Comparison of ENCODE assay signal across 1 cellular context in the genomic region with DNA sequence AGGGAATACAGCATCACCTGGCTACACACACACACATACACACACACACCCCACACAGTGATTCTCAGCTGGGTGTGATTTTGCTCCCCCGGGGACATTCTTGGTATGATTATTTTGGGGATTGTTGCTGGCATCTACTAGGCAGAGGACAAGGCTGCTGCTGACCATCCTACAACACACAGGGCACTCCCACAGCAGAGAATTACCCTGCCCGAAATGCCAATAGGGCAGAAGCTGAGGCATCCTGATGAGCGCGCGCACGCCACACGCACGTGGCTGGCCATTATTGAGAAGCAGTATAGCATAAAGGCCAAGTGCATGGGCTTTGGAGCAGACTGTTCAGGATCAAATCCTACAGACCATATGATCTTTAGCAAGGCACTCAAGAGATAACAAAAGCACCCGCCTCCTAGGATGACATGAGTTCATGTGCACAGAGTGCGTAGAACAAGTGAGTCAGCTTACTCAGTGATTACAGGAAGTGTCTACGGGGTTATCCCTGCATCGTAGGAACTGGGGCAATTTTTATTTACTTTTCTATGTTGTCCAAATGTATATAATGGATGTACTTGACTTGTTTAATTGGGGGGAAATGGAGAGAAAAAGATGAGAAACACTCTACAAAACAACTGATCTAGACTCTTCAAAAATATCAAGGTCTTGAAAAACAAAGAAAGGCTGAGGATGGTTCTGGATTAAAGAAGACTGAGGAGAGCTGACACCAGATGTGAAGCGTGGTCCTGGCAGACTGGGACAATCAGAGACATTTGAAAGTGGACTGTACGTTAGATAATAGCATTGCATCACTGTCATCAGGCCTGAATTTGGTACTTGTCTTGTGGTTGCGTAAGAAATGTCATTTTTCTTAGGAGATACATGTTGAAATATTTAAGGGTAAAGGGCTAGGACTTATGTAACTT.
A peak's percentile ranks its signal among the peaks of the same experiment; 100 is the strongest.
TF ChIP-seq lines count a peak whose summit lies in the region.

No MANE protein-coding gene starts in this region.

TF ChIP-seq in K562, 482 proteins besides CTCF, POLR2A, EP300 and RAD21 (continued from another document and continues in another):
- TF ChIP-seq, protein P1, sequence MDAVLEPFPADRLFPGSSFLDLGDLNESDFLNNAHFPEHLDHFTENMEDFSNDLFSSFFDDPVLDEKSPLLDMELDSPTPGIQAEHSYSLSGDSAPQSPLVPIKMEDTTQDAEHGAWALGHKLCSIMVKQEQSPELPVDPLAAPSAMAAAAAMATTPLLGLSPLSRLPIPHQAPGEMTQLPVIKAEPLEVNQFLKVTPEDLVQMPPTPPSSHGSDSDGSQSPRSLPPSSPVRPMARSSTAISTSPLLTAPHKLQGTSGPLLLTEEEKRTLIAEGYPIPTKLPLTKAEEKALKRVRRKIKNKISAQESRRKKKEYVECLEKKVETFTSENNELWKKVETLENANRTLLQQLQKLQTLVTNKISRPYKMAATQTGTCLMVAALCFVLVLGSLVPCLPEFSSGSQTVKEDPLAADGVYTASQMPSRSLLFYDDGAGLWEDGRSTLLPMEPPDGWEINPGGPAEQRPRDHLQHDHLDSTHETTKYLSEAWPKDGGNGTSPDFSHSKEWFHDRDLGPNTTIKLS (IDR thresholded peaks at IDR 0.05; ENCODE audit: borderline replicate concordance, low read depth), result no peak; the same call in 1 of the 2 replicates
- no peak for TF ChIP-seq GABPB2 (CRISPR knock-in tag; conservative IDR thresholded peaks at IDR 0.05)
- TF ChIP-seq ZNF324 (CRISPR knock-in tag; IDR thresholded peaks at IDR 0.05), result no peak
- TF ChIP-seq NCOR1 (IDR thresholded peaks at IDR 0.05), result peak; percentile 80
- TF ChIP-seq, protein P2, sequence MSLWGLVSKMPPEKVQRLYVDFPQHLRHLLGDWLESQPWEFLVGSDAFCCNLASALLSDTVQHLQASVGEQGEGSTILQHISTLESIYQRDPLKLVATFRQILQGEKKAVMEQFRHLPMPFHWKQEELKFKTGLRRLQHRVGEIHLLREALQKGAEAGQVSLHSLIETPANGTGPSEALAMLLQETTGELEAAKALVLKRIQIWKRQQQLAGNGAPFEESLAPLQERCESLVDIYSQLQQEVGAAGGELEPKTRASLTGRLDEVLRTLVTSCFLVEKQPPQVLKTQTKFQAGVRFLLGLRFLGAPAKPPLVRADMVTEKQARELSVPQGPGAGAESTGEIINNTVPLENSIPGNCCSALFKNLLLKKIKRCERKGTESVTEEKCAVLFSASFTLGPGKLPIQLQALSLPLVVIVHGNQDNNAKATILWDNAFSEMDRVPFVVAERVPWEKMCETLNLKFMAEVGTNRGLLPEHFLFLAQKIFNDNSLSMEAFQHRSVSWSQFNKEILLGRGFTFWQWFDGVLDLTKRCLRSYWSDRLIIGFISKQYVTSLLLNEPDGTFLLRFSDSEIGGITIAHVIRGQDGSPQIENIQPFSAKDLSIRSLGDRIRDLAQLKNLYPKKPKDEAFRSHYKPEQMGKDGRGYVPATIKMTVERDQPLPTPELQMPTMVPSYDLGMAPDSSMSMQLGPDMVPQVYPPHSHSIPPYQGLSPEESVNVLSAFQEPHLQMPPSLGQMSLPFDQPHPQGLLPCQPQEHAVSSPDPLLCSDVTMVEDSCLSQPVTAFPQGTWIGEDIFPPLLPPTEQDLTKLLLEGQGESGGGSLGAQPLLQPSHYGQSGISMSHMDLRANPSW (CRISPR knock-in tag; IDR thresholded peaks at IDR 0.05), result 0 out of 2 replicates have a peak, but pooled peaks have one; percentile 52
- 0 out of 2 replicates have a peak, but pooled peaks have one; percentile 17 for TF ChIP-seq ZNF41 (CRISPR knock-in tag; conservative IDR thresholded peaks at IDR 0.05)
- no peak for TF ChIP-seq RBM22 (IDR thresholded peaks at IDR 0.05; ENCODE audit: low read depth, low read length, poor library complexity, severe bottlenecking)
- TF ChIP-seq ZNF75A (CRISPR knock-in tag; IDR thresholded peaks at IDR 0.05), result no peak
- TF ChIP-seq, protein P3, sequence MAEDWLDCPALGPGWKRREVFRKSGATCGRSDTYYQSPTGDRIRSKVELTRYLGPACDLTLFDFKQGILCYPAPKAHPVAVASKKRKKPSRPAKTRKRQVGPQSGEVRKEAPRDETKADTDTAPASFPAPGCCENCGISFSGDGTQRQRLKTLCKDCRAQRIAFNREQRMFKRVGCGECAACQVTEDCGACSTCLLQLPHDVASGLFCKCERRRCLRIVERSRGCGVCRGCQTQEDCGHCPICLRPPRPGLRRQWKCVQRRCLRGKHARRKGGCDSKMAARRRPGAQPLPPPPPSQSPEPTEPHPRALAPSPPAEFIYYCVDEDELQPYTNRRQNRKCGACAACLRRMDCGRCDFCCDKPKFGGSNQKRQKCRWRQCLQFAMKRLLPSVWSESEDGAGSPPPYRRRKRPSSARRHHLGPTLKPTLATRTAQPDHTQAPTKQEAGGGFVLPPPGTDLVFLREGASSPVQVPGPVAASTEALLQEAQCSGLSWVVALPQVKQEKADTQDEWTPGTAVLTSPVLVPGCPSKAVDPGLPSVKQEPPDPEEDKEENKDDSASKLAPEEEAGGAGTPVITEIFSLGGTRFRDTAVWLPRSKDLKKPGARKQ (CRISPR knock-in tag; IDR thresholded peaks at IDR 0.05), result no peak
- TF ChIP-seq ZNF316 (IDR thresholded peaks at IDR 0.05), result peak; percentile 82
- TF ChIP-seq, protein P4, sequence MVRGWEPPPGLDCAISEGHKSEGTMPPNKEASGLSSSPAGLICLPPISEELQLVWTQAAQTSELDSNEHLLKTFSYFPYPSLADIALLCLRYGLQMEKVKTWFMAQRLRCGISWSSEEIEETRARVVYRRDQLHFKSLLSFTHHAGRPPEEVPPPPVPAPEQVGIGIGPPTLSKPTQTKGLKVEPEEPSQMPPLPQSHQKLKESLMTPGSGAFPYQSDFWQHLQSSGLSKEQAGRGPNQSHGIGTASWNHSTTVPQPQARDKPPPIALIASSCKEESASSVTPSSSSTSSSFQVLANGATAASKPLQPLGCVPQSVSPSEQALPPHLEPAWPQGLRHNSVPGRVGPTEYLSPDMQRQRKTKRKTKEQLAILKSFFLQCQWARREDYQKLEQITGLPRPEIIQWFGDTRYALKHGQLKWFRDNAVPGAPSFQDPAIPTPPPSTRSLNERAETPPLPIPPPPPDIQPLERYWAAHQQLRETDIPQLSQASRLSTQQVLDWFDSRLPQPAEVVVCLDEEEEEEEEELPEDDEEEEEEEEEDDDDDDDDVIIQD (CRISPR knock-in tag; IDR thresholded peaks at IDR 0.05), result no peak
- TF ChIP-seq ATF7 (IDR thresholded peaks at IDR 0.05), result peak; percentile 89
- TF ChIP-seq CEBPB (tag; IDR thresholded peaks at IDR 0.05), result peak; percentile 99
- TF ChIP-seq MAZ (CRISPR knock-in tag; conservative IDR thresholded peaks at IDR 0.05 in 1 of 2, IDR thresholded peaks at IDR 0.05 in 1 of 2), result no peak; a peak in 1 of 4 replicates
- TF ChIP-seq, protein P5, sequence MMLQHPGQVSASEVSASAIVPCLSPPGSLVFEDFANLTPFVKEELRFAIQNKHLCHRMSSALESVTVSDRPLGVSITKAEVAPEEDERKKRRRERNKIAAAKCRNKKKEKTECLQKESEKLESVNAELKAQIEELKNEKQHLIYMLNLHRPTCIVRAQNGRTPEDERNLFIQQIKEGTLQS (IDR thresholded peaks at IDR 0.05), result peak; percentile 96
- TF ChIP-seq, protein P5 (CRISPR knock-in tag; conservative IDR thresholded peaks at IDR 0.05), result no peak; the same call in 1 of the 2 replicates
- TF ChIP-seq ARID1B (IDR thresholded peaks at IDR 0.05), result peak; percentile 81
- TF ChIP-seq HNRNPK (IDR thresholded peaks at IDR 0.05; ENCODE audit: low read depth, low read length, poor library complexity, severe bottlenecking), result no peak
- TF ChIP-seq RCOR1 (IDR thresholded peaks at IDR 0.05; ENCODE audit: borderline replicate concordance in 1 of 2, low read depth in 2 of 2, low read length in 2 of 2), result peak; percentile 63 to 90
- peak; percentile 83 for TF ChIP-seq TAF9B (IDR thresholded peaks at IDR 0.05; ENCODE audit: partially characterized antibody)
- TF ChIP-seq, protein P6, sequence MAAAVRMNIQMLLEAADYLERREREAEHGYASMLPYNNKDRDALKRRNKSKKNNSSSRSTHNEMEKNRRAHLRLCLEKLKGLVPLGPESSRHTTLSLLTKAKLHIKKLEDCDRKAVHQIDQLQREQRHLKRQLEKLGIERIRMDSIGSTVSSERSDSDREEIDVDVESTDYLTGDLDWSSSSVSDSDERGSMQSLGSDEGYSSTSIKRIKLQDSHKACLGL (CRISPR knock-in tag; IDR thresholded peaks at IDR 0.05; ENCODE audit: borderline replicate concordance, poor library complexity, severe bottlenecking), result peak; percentile 46
- TF ChIP-seq HDAC1 (IDR thresholded peaks at IDR 0.05), result peak in 1 of 2 experiments; percentile 87; a peak in 2 of 4 replicates
- TF ChIP-seq, protein P7, sequence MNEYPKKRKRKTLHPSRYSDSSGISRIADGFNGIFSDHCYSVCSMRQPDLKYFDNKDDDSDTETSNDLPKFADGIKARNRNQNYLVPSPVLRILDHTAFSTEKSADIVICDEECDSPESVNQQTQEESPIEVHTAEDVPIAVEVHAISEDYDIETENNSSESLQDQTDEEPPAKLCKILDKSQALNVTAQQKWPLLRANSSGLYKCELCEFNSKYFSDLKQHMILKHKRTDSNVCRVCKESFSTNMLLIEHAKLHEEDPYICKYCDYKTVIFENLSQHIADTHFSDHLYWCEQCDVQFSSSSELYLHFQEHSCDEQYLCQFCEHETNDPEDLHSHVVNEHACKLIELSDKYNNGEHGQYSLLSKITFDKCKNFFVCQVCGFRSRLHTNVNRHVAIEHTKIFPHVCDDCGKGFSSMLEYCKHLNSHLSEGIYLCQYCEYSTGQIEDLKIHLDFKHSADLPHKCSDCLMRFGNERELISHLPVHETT (CRISPR knock-in tag; conservative IDR thresholded peaks at IDR 0.05 in 1 of 2, IDR thresholded peaks at IDR 0.05 in 1 of 2), result peak in 1 of 2 experiments; percentile 72; a peak in 2 of 4 replicates
- TF ChIP-seq CHCHD3 (CRISPR knock-in tag; IDR thresholded peaks at IDR 0.05), result 0 out of 2 replicates have a peak, but pooled peaks have one; percentile 8
- TF ChIP-seq NR2F6 (CRISPR knock-in tag; IDR thresholded peaks at IDR 0.05), result no peak
- TF ChIP-seq TCFL5 (CRISPR knock-in tag; conservative IDR thresholded peaks at IDR 0.05), result peak; percentile 34; the same call in 1 of the 2 replicates
- peak; percentile 95 for TF ChIP-seq BHLHE40 (IDR thresholded peaks at IDR 0.05; ENCODE audit: low read length)
- TF ChIP-seq C11orf30 (IDR thresholded peaks at IDR 0.05; ENCODE audit: low read depth), result peak; percentile 83
- TF ChIP-seq CTBP1 (IDR thresholded peaks at IDR 0.05; ENCODE audit: borderline replicate concordance), result peak; percentile 79; the same call in 1 of the 2 replicates
- no peak for TF ChIP-seq STAT5B (CRISPR knock-in tag; IDR thresholded peaks at IDR 0.05)
- TF ChIP-seq ZNF197 (CRISPR knock-in tag; IDR thresholded peaks at IDR 0.05; ENCODE audit: low read depth), result peak; percentile 37; the same call in 1 of the 2 replicates
- TF ChIP-seq LEF1 (IDR thresholded peaks at IDR 0.05), result peak; percentile 83
- TF ChIP-seq ARNT (IDR thresholded peaks at IDR 0.05), result peak in 1 of 2 experiments; percentile 83; a peak in 2 of 4 replicates
- no peak for TF ChIP-seq PCBP1 (IDR thresholded peaks at IDR 0.05; ENCODE audit: low read depth, low read length, poor library complexity, severe bottlenecking)
- TF ChIP-seq TAF7 (tag; IDR thresholded peaks at IDR 0.05), result no peak
- peak; percentile 48; the same call in 1 of the 2 replicates for TF ChIP-seq MTA1 (IDR thresholded peaks at IDR 0.05; ENCODE audit: borderline replicate concordance)
- TF ChIP-seq GATA2 (CRISPR knock-in tag; IDR thresholded peaks at IDR 0.05), result peak; percentile 77
- peak; percentile 48 for TF ChIP-seq GABPA (tag; conservative IDR thresholded peaks at IDR 0.05; ENCODE audit: low read depth)
- no peak for TF ChIP-seq OTX1 (CRISPR knock-in tag; IDR thresholded peaks at IDR 0.05)
- peak; percentile 89 for TF ChIP-seq DPF2 (IDR thresholded peaks at IDR 0.05)
- TF ChIP-seq FOXK1 (CRISPR knock-in tag; IDR thresholded peaks at IDR 0.05; ENCODE audit: borderline replicate concordance), result peak; percentile 86; the same call in 1 of the 2 replicates
- TF ChIP-seq PHF8 (IDR thresholded peaks at IDR 0.05; ENCODE audit: borderline replicate concordance, low read length), result peak; percentile 27; the same call in 1 of the 2 replicates
- TF ChIP-seq, protein P8, sequence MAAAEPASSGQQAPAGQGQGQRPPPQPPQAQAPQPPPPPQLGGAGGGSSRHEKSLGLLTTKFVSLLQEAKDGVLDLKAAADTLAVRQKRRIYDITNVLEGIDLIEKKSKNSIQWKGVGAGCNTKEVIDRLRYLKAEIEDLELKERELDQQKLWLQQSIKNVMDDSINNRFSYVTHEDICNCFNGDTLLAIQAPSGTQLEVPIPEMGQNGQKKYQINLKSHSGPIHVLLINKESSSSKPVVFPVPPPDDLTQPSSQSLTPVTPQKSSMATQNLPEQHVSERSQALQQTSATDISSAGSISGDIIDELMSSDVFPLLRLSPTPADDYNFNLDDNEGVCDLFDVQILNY (CRISPR knock-in tag; IDR thresholded peaks at IDR 0.05), result no peak
- TF ChIP-seq, protein P9, sequence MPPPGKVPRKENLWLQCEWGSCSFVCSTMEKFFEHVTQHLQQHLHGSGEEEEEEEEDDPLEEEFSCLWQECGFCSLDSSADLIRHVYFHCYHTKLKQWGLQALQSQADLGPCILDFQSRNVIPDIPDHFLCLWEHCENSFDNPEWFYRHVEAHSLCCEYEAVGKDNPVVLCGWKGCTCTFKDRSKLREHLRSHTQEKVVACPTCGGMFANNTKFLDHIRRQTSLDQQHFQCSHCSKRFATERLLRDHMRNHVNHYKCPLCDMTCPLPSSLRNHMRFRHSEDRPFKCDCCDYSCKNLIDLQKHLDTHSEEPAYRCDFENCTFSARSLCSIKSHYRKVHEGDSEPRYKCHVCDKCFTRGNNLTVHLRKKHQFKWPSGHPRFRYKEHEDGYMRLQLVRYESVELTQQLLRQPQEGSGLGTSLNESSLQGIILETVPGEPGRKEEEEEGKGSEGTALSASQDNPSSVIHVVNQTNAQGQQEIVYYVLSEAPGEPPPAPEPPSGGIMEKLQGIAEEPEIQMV (tag; conservative IDR thresholded peaks at IDR 0.05; ENCODE audit: low read depth), result 0 out of 2 replicates have a peak, but pooled peaks have one; percentile 18
- TF ChIP-seq, protein P10, sequence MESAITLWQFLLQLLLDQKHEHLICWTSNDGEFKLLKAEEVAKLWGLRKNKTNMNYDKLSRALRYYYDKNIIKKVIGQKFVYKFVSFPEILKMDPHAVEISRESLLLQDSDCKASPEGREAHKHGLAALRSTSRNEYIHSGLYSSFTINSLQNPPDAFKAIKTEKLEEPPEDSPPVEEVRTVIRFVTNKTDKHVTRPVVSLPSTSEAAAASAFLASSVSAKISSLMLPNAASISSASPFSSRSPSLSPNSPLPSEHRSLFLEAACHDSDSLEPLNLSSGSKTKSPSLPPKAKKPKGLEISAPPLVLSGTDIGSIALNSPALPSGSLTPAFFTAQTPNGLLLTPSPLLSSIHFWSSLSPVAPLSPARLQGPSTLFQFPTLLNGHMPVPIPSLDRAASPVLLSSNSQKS (CRISPR knock-in tag; IDR thresholded peaks at IDR 0.05), result no peak
- no peak for TF ChIP-seq ZNF76 (CRISPR knock-in tag; IDR thresholded peaks at IDR 0.05; ENCODE audit: borderline replicate concordance)
- TF ChIP-seq TAL1 (IDR thresholded peaks at IDR 0.05), result peak; percentile 60; the same call in 1 of the 2 replicates
